In the genomic region with DNA sequence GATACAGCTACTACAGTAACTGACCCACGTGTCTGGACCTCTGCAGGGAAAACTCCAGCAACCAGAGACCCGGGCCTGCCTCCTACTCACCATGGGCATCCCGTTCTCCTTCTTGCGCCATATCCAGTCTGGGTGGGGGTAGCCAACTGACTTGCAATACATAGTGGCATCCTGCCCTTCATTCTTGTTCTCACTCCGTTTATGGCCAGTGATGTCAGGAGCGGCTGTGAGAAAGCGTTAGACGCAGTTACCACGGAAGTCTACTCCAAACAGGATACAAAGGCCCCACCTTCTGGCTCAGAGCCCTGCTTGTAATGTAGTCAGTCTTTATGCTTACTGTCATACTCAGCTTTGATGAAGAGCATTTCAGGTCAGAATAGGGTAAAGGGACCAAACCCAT, we compare ENCODE assay signal across 11 cellular contexts. TPM values are rescaled to one million over a fixed set of nuclear protein-coding genes. Genes with fewer than 3 reads are reported as not detected.
DNase-seq lines count a peak whose midpoint lies in the region; ATAC-seq, FAIRE-seq and TF ChIP-seq lines count a peak whose summit lies in the region.
"Had no signal": no experiment of that assay in that cellular context is flagged by ENCODE, and none has a peak within 500 bp of the region (broad histone marks: within the 10 kb centered on the region; RNA-seq: fewer than 3 reads in every experiment).

No MANE protein-coding gene starts in this region.

- no peak overlapping the region for H3K4me3 Mint-ChIP-seq in astrocyte (ENCODE audit: unreplicated experiment)
- H3K4me3 Mint-ChIP-seq: activated CD8-positive, alpha-beta T cell treated with anti-CD3 and anti-CD28 coated beads, Interleukin-2, amount 10 ng/mL, durations not matched to agents 7 days and 5 days had no signal

- peaks cover 78% of the 10 kb centered on the region for H4K20me1 ChIP-seq in astrocyte (ENCODE audit: insufficient read depth, low read length)

- H3K4me2 ChIP-seq in astrocyte (ENCODE audit: low read length): no peak overlapping the region

- H3K9me3 Mint-ChIP-seq in astrocyte (ENCODE audit: unreplicated experiment): no peaks in the 10 kb centered on the region

- DNase-seq in HT1080 (ENCODE audit: low read depth) (peak; percentile 88), astrocyte (ENCODE audit: low read depth) (peak; percentile 23), heart left ventricle (peak in 4 of 5 donors; percentile 27 to 53 (median 48)), skeletal muscle cell (ENCODE audit: low read depth) (peak; percentile 93), HUDEP-2 (lab: John Stamatoyannopoulos, UW; ENCODE audit: unreplicated experiment in 76 of 76) (no peak), T-helper 2 cell (no peak)
- no peak for DNase-seq in activated naive CD4-positive, alpha-beta T cell treated with anti-CD3 and anti-CD28 coated beads, Interleukin-2, amount 50 U/mL, for 16 hours
- DNase-seq: activated CD8-positive, alpha-beta T cell treated with anti-CD3 and anti-CD28 coated beads, Interleukin-2, amount 10 ng/mL, durations not matched to agents 7 days and 5 days; amniotic stem cell; NCI-H345 had no signal

- H3K4me1 Mint-ChIP-seq in astrocyte (ENCODE audit: low read depth, unreplicated experiment): peaks cover 13% of the 10 kb centered on the region

- H3K36me3 ChIP-seq in astrocyte (ENCODE audit: insufficient read depth, low read length) (peaks cover 39% of the 10 kb centered on the region), heart left ventricle (peaks cover 0 to 96% (median 85%) of the 10 kb centered on the region in 9 donors)

- H3K4me1 ChIP-seq in astrocyte (ENCODE audit: insufficient read depth, low read length) (no peaks in the 10 kb centered on the region), heart left ventricle (peaks cover 0 to 38% (median 18%) of the 10 kb centered on the region in 12 donors)

- H3K9me3 ChIP-seq in astrocyte (ENCODE audit: insufficient read depth, low read depth, low read length): no peaks in the 10 kb centered on the region
- H3K9me3 ChIP-seq in heart left ventricle: no peaks in the 10 kb centered on the region

- H3K27me3 ChIP-seq in astrocyte (ENCODE audit: insufficient read depth, low read length) (no peaks in the 10 kb centered on the region), heart left ventricle (no peaks in the 10 kb centered on the region)

- TF ChIP-seq CTCF in astrocyte (IDR thresholded peaks at IDR 0.05; ENCODE audit: insufficient read depth, low read depth, low read length): no peak
- no peak for TF ChIP-seq CTCF in heart left ventricle (IDR thresholded peaks at IDR 0.05)

- no peak overlapping the region for H2AFZ ChIP-seq in astrocyte (ENCODE audit: low read depth, low read length)

- no peak overlapping the region for H3K27ac ChIP-seq in astrocyte (ENCODE audit: low read depth, low read length)
- H3K27ac ChIP-seq in heart left ventricle: peak overlapping the region in 4 of 12 donors; percentile 1 to 55 (median 26)

- peak in 3 of 4 donors; percentile 31 to 83 (median 40) for ATAC-seq in heart left ventricle
- ATAC-seq: activated CD8-positive, alpha-beta T cell treated with anti-CD3 and anti-CD28 coated beads, Interleukin-2, amount 10 ng/mL, durations not matched to agents 7 days and 5 days; K562 had no signal

- H3K27ac Mint-ChIP-seq in astrocyte (ENCODE audit: unreplicated experiment): no peak overlapping the region
- H3K27ac Mint-ChIP-seq: activated CD8-positive, alpha-beta T cell treated with anti-CD3 and anti-CD28 coated beads, Interleukin-2, amount 10 ng/mL, durations not matched to agents 7 days and 5 days had no signal

- no peaks in the 10 kb centered on the region for H3K27me3 Mint-ChIP-seq in astrocyte (ENCODE audit: low read depth, unreplicated experiment)

- intact Hi-C loops in heart left ventricle (cut with DNase I): loop anchor here in 2 of 10 donors (5.0 kb wide), 1 partner anchor 59 kb away; a partner anchor contains a TSS

- no peak for TF ChIP-seq POLR2A in heart left ventricle (IDR thresholded peaks at IDR 0.05)

- H3K36me3 Mint-ChIP-seq in astrocyte (ENCODE audit: low read depth, unreplicated experiment): peaks cover 39% of the 10 kb centered on the region

- WGBS in heart left ventricle, 4 donors: 42 to 60% (median 55%) methylated on average over 9 of the region's 9 CpGs

- H3K4me3 ChIP-seq in astrocyte (ENCODE audit: insufficient read depth, low read depth, low read length) (no peak overlapping the region), heart left ventricle (no peak overlapping the region), skeletal muscle cell (ENCODE audit: low read depth, low read length) (no peak overlapping the region)
- H3K4me3 ChIP-seq: K562 had no signal

- H3K9ac ChIP-seq in astrocyte (ENCODE audit: low read length): no peak overlapping the region

- peaks cover 3% of the 10 kb centered on the region for H3K79me2 ChIP-seq in astrocyte (ENCODE audit: insufficient read depth, low read length)

- FAIRE-seq in astrocyte (lab: Jason Lieb, UNC): no peak
- FAIRE-seq: K562 had no signal

RNA-seq across cellular contexts. Expression of a gene that starts 59.6 kb away (rescaled TPM):
- total RNA-seq in HT1080 (2014; rRNA removed; shearing (Covaris generic)): 107 and 118 TPM in 2 replicates
- 151 and 169 TPM in 2 replicates for polyA plus RNA-seq in HT1080 (2015; cell fraction: cytosol; rRNA removed)
- 177 and 197 TPM in 2 replicates for polyA plus RNA-seq in HT1080 (2015; cell fraction: nucleus; rRNA removed)
- total RNA-seq in astrocyte: 281 and 305 TPM in 2 replicates
- 100 to 1,000 TPM; 166 to 264 (median 205) TPM for total RNA-seq in heart left ventricle
- 100 to 1,000 TPM in 1 of 2 donors, 10 to 100 TPM in 1; 89.3 to 194 TPM for polyA plus RNA-seq in heart left ventricle

Comparison
In these comparisons a context has a peak if more than half of its experiments do, and no peak if none do; other contexts are left out.
1. DNase-seq: peak in HT1080 (single experiment), astrocyte (single experiment), heart left ventricle (4 of 5) and skeletal muscle cell (single experiment); none in HUDEP-2 (0 of 76), T-helper 2 cell (0 of 5) and activated naive CD4-positive, alpha-beta T cell treated with anti-CD3 and anti-CD28 coated beads, Interleukin-2, amount 50 U/mL, for 16 hours (single experiment).